In genomic region chr6:158717341-158718328, GRCh38 we compare ENCODE assay signal across 8 cellular contexts.
DNase-seq lines count a peak whose midpoint lies in the region; ATAC-seq and TF ChIP-seq lines count a peak whose summit lies in the region.

No MANE protein-coding gene starts in this region.

- H3K9me3 ChIP-seq in mucosa of rectum (ENCODE audit: control insufficient read depth in 2 of 2, low read length in 2 of 2) = no peaks in the 10 kb centered on the region

- H3K4me3 ChIP-seq in mucosa of rectum (ENCODE audit: low read length in 2 of 2) = no peak overlapping the region

- H3K4me1 ChIP-seq in mucosa of rectum (ENCODE audit: control insufficient read depth in 2 of 2, insufficient read depth in 2 of 2, low read length in 2 of 2) = peaks cover 19 to 21% of the 10 kb centered on the region in 2 donors

- DNase-seq in AG08395 (ENCODE audit: low spot score) = no peak
- DNase-seq in midbrain (lab: John Stamatoyannopoulos, UW) = no peak
- no peak for DNase-seq in NCI-H69 (lab: John Stamatoyannopoulos, UW)

- peak; percentile 51 for ATAC-seq in GM18520 (IDR thresholded peaks at IDR 0.05; ENCODE audit: unreplicated experiment)
- ATAC-seq in GM21528 (IDR thresholded peaks at IDR 0.05; ENCODE audit: low FRiP score, unreplicated experiment) = peak; percentile 69
- ATAC-seq in HG03520 (IDR thresholded peaks at IDR 0.05; ENCODE audit: unreplicated experiment) = peak; percentile 69
- no peak for ATAC-seq in SK-N-SH treated with all-trans-retinoic acid at 6 μM for 48 hours

- no peaks in the 10 kb centered on the region for H3K36me3 ChIP-seq in mucosa of rectum (ENCODE audit: control insufficient read depth in 2 of 2, insufficient read depth in 2 of 2, low read length in 2 of 2)

- peak overlapping the region; percentile 67 to 83 for H3K27ac ChIP-seq in mucosa of rectum (ENCODE audit: low read depth in 2 of 2, low read length in 2 of 2)

- H3K27me3 ChIP-seq in mucosa of rectum (ENCODE audit: control insufficient read depth in 2 of 2, insufficient read depth in 2 of 2, low read length in 2 of 2) = no peaks in the 10 kb centered on the region

- peak overlapping the region in 1 of 2 donors; percentile 26 for H3K9ac ChIP-seq in mucosa of rectum (ENCODE audit: low read depth in 1 of 2, low read length in 2 of 2)

TF ChIP-seq in SK-N-SH treated with all-trans-retinoic acid at 6 μM for 48 hours, 23 proteins besides CTCF, POLR2A, EP300 and RAD21:
- TF ChIP-seq POU6F1 (CRISPR knock-in tag; IDR thresholded peaks at IDR 0.05; ENCODE audit: borderline replicate concordance, low read depth) (no peak), TOX (CRISPR knock-in tag; IDR thresholded peaks at IDR 0.05; ENCODE audit: borderline replicate concordance) (no peak), RARB (CRISPR knock-in tag; IDR thresholded peaks at IDR 0.05) (no peak), ZC3H10 (CRISPR knock-in tag; IDR thresholded peaks at IDR 0.05) (no peak), PPARA (CRISPR knock-in tag; IDR thresholded peaks at IDR 0.05; ENCODE audit: borderline replicate concordance) (no peak), ZNF8 (CRISPR knock-in tag; IDR thresholded peaks at IDR 0.05) (no peak), TCF4 (CRISPR knock-in tag; IDR thresholded peaks at IDR 0.05; ENCODE audit: borderline replicate concordance) (no peak), ARNTL (CRISPR knock-in tag; IDR thresholded peaks at IDR 0.05; ENCODE audit: borderline replicate concordance, low read depth) (no peak), ZFP30 (CRISPR knock-in tag; IDR thresholded peaks at IDR 0.05) (no peak), GLIS3 (CRISPR knock-in tag; IDR thresholded peaks at IDR 0.05) (no peak), ISL1 (CRISPR knock-in tag; IDR thresholded peaks at IDR 0.05) (no peak), ZNF70 (CRISPR knock-in tag; IDR thresholded peaks at IDR 0.05) (no peak), CREB5 (CRISPR knock-in tag; IDR thresholded peaks at IDR 0.05; ENCODE audit: low read depth) (no peak), TSHZ2 (CRISPR knock-in tag; IDR thresholded peaks at IDR 0.05) (no peak)
TF ChIP-seq in SK-N-SH treated with all-trans-retinoic acid at 6 μM for 48 hours: peak in this region for 0.
